Comparison of ENCODE assay signal across 19 cellular contexts in the genomic region with DNA sequence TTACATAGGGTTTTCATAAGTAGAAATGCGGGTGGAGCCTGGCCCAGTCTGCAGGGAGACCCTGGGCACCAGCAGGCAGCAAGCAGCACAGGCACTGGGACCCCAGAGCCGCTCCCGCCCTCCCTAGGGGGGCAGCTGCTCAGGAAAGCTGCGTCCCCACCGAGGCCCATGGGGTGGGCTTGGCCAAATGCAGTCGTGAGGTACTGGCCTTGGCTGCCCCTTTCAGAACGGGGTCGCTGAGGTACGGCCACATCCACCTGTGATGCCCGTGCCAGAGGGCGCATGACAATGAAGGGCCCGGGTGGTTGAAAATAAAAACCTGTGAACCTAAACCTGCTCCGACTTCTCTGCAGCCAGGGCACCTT.
"Had no signal": no experiment of that assay in that cellular context is flagged by ENCODE, and none has a peak within 500 bp of the region (broad histone marks: within the 10 kb centered on the region; RNA-seq: fewer than 3 reads in every experiment).

No MANE protein-coding gene starts in this region.

- H3K27ac ChIP-seq: cardiac muscle cell, neutrophil, parathyroid adenoma, thyroid gland, VCaP had no signal

- DNase-seq: activated CD8-positive, alpha-beta memory T cell treated with anti-CD3 and anti-CD28 coated beads for 24 hours; activated CD8-positive, alpha-beta memory T cell treated with anti-CD3 and anti-CD28 coated beads, Interleukin-2, amount 50 U/mL, for 48 hours; amygdala; foreskin melanocyte; hypothalamus; kidney glomerular epithelial cell; mesenchymal stem cell; naive thymus-derived CD4-positive, alpha-beta T cell; stimulated activated CD4-positive, alpha-beta T cell treated with anti-CD3 and anti-CD28 coated beads, Interleukin-1b, Interleukin-23, amount 100 ng/mL, for 48 hours; stimulated activated naive CD4-positive, alpha-beta T cell treated with Interleukin-2 at 50 U/mL for 16 hours; SW 1271; T-helper 2 cell; thyroid gland had no signal

- H3K4me3 ChIP-seq: cardiac muscle cell, dorsolateral prefrontal cortex, thyroid gland had no signal

- H3K4me1 ChIP-seq: parathyroid adenoma had no signal

- ATAC-seq: naive thymus-derived CD4-positive, alpha-beta T cell had no signal

- H3K36me3 ChIP-seq: cardiac muscle cell, thyroid gland had no signal

- H3K9me3 ChIP-seq: neutrophil, thyroid gland had no signal

- FAIRE-seq: colon had no signal

- H3K9ac ChIP-seq: parathyroid adenoma had no signal

- H3K27me3 ChIP-seq: cardiac muscle cell, dorsolateral prefrontal cortex, thyroid gland had no signal
